Comparison of ENCODE assay signal across 1 cellular context in the genomic region with DNA sequence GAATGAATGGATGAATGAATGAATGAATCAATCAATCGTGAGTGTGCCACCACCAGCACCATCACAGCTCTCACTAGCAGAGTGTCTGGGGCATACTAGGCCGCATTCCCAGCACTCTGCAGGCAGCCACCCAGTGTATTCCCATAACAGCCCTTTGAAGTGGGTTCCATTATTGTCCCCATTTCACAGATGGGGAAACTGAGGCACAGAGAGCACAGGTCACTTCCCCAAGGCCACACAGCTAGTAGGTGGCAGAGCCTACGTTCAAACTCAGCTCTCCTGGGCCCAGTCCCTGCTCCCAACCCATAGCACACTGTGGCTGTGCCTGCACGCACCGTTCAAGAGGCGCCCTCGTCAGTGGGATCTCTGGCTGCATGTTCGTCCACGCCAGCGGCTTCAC.
TF ChIP-seq lines count a peak whose summit lies in the region.

No MANE protein-coding gene starts in this region.

TF ChIP-seq in HepG2, 621 proteins besides CTCF, POLR2A, EP300 and RAD21 (continued from another document):
- TF ChIP-seq, protein P1, sequence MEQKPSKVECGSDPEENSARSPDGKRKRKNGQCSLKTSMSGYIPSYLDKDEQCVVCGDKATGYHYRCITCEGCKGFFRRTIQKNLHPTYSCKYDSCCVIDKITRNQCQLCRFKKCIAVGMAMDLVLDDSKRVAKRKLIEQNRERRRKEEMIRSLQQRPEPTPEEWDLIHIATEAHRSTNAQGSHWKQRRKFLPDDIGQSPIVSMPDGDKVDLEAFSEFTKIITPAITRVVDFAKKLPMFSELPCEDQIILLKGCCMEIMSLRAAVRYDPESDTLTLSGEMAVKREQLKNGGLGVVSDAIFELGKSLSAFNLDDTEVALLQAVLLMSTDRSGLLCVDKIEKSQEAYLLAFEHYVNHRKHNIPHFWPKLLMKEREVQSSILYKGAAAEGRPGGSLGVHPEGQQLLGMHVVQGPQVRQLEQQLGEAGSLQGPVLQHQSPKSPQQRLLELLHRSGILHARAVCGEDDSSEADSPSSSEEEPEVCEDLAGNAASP (CRISPR knock-in tag; IDR thresholded peaks at IDR 0.05; ENCODE audit: borderline replicate concordance), result no peak
- TF ChIP-seq ZNF644 (CRISPR knock-in tag; IDR thresholded peaks at IDR 0.05; ENCODE audit: low read depth), result no peak
- no peak for TF ChIP-seq ZNF225 (CRISPR knock-in tag; IDR thresholded peaks at IDR 0.05)
- no peak for TF ChIP-seq ZNF101 (CRISPR knock-in tag; IDR thresholded peaks at IDR 0.05; ENCODE audit: borderline replicate concordance, low read depth)
